ENCODE assay signal across 22 cellular contexts in the genomic region with DNA sequence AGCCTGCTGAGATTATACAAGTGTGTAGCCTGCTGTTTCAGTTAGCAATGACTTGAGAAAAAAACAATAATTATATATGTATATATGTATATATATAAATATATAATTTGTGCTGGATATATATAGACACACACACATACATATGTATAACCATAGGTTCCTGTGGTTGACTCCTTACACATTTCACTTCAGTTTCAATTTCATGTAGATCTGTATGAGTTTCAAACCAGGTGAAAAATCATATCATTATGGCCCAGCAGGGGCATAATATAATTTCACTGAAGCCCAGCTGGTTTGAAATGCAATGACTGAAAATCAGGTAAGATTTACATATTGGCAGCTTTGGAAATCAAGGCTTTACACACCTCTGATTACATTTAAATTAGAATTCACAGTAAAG.
DNase-seq lines count a peak whose midpoint lies in the region; ATAC-seq and TF ChIP-seq lines count a peak whose summit lies in the region.
"Had no signal": no experiment of that assay in that cellular context is flagged by ENCODE, and none has a peak within 500 bp of the region (broad histone marks: within the 10 kb centered on the region; RNA-seq: fewer than 3 reads in every experiment).

No MANE protein-coding gene starts in this region.

- H3K27ac Mint-ChIP-seq in Calu3 (ENCODE audit: unreplicated experiment) = peak overlapping the region; percentile 84
- H3K27ac Mint-ChIP-seq: activated CD4-positive, alpha-beta T cell treated with anti-CD3 and anti-CD28 coated beads, Interleukin-2, amount 10 ng/mL, durations not matched to agents 7 days and 5 days; activated naive CD8-positive, alpha-beta T cell treated with anti-CD3 and anti-CD28 coated beads, Interleukin-2, amount 50 U/mL, for 24 hours; CD14-positive monocyte; stimulated activated memory B cell treated with anti-CD40 and anti-IgM and Interleukin-4, amounts not matched to agents 10 μg/mL and 1 μg/mL and 100 μg/mL, for 72 hours had no signal

- BruUV-seq in Calu3 (replicated peaks; lab: Mats Ljungman, UMichigan) = no TSS peak

- no peak overlapping the region for H3K27ac ChIP-seq in MM.1S (ENCODE audit: low read length)
- peak overlapping the region; percentile 97 for H3K27ac ChIP-seq in epithelial cell of prostate
- H3K27ac ChIP-seq: brain microvascular endothelial cell, colonic mucosa, testis, vagina, VCaP had no signal

- no peaks in the 10 kb centered on the region; the same call in 1 of the 2 replicates for H3F3A ChIP-seq in MM.1S (ENCODE audit: insufficient read depth, low read length)

- CTCF ChIA-PET in Calu3 (lab: Charles Lee) = no interaction called here

- no peak overlapping the region for H3K4me2 ChIP-seq in MM.1S (ENCODE audit: low read depth, low read length)

- no peaks in the 10 kb centered on the region for H3K36me3 ChIP-seq in MM.1S (replicated peaks; ENCODE audit: insufficient read depth, low read length)
- H3K36me3 ChIP-seq: brain microvascular endothelial cell, colonic mucosa, vagina had no signal

- H3K79me2 ChIP-seq in MM.1S (ENCODE audit: low read length) = no peaks in the 10 kb centered on the region

- no peaks in the 10 kb centered on the region for H3K27me3 ChIP-seq in MM.1S (replicated peaks; ENCODE audit: insufficient read depth, low read length)
- H3K27me3 ChIP-seq: brain microvascular endothelial cell, colonic mucosa, testis, vagina had no signal

- peaks cover 15% of the 10 kb centered on the region for H3K4me1 ChIP-seq in MM.1S (ENCODE audit: low read length)
- H3K4me1 ChIP-seq: colonic mucosa, testis, vagina had no signal

- no peak for DNase-seq in Calu3
- peak; percentile 60 for DNase-seq in MM.1S
- no peak for DNase-seq in epithelial cell of prostate (ENCODE audit: low read depth, low spot score)
- no peak for DNase-seq in activated T-cell treated with anti-CD3 and anti-CD28 coated beads, Interleukin-2, amount 50 U/mL, for 48 hours
- DNase-seq in hippocampal formation (lab: John Stamatoyannopoulos, UW) = no peak
- DNase-seq in NCI-H526 (lab: John Stamatoyannopoulos, UW) = no peak
- DNase-seq: activated CD4-positive, alpha-beta T cell treated with anti-CD3 and anti-CD28 coated beads, Interleukin-2, amount 10 ng/mL, durations not matched to agents 7 days and 5 days; activated effector memory CD4-positive, alpha-beta T cell treated with anti-CD3 and anti-CD28 coated beads, Interleukin-2, amount 50 U/mL, for 16 hours; activated naive CD8-positive, alpha-beta T cell treated with anti-CD3 and anti-CD28 coated beads, Interleukin-2, amount 50 U/mL, for 24 hours; colonic mucosa; GDM1; NCI-H1048; NCI-H2081; NCI-H345; testis had no signal

- no peaks in the 10 kb centered on the region for H3K9me3 Mint-ChIP-seq in Calu3 (ENCODE audit: low read depth, unreplicated experiment)
- H3K9me3 Mint-ChIP-seq: stimulated activated memory B cell treated with anti-CD40 and anti-IgM and Interleukin-4, amounts not matched to agents 10 μg/mL and 1 μg/mL and 100 μg/mL, for 72 hours had no signal

- H3K4me3 Mint-ChIP-seq in Calu3 (ENCODE audit: low read depth, unreplicated experiment) = no peak overlapping the region
- H3K4me3 Mint-ChIP-seq: activated CD4-positive, alpha-beta T cell treated with anti-CD3 and anti-CD28 coated beads, Interleukin-2, amount 10 ng/mL, durations not matched to agents 7 days and 5 days; activated naive CD8-positive, alpha-beta T cell treated with anti-CD3 and anti-CD28 coated beads, Interleukin-2, amount 50 U/mL, for 24 hours; CD14-positive monocyte; stimulated activated memory B cell treated with anti-CD40 and anti-IgM and Interleukin-4, amounts not matched to agents 10 μg/mL and 1 μg/mL and 100 μg/mL, for 72 hours had no signal

- no peaks in the 10 kb centered on the region for H4K20me1 ChIP-seq in MM.1S (ENCODE audit: insufficient read depth, low read length)

- no peaks in the 10 kb centered on the region for H3K36me3 Mint-ChIP-seq in Calu3 (ENCODE audit: insufficient read depth, unreplicated experiment)
- H3K36me3 Mint-ChIP-seq: CD14-positive monocyte; stimulated activated memory B cell treated with anti-CD40 and anti-IgM and Interleukin-4, amounts not matched to agents 10 μg/mL and 1 μg/mL and 100 μg/mL, for 72 hours had no signal

- H3K27me3 Mint-ChIP-seq in Calu3 (ENCODE audit: unreplicated experiment) = no peaks in the 10 kb centered on the region
- H3K27me3 Mint-ChIP-seq: activated CD4-positive, alpha-beta T cell treated with anti-CD3 and anti-CD28 coated beads, Interleukin-2, amount 10 ng/mL, durations not matched to agents 7 days and 5 days; activated naive CD8-positive, alpha-beta T cell treated with anti-CD3 and anti-CD28 coated beads, Interleukin-2, amount 50 U/mL, for 24 hours; stimulated activated memory B cell treated with anti-CD40 and anti-IgM and Interleukin-4, amounts not matched to agents 10 μg/mL and 1 μg/mL and 100 μg/mL, for 72 hours had no signal

- no peak overlapping the region for H3K4me3 ChIP-seq in MM.1S (ENCODE audit: low read length)
- H3K4me3 ChIP-seq: colonic mucosa, testis, vagina had no signal

- ATAC-seq in GM21619 (IDR thresholded peaks at IDR 0.05; ENCODE audit: unreplicated experiment) (peak; percentile 59), HG03280 (IDR thresholded peaks at IDR 0.05; ENCODE audit: unreplicated experiment) (no peak)
- ATAC-seq: stimulated activated memory B cell treated with anti-CD40 and anti-IgM and Interleukin-4, amounts not matched to agents 10 μg/mL and 1 μg/mL and 100 μg/mL, for 72 hours had no signal

- no peak overlapping the region for H3K9ac ChIP-seq in MM.1S (ENCODE audit: low read length)

- TF ChIP-seq CTCF in Calu3 (IDR thresholded peaks at IDR 0.05; ENCODE audit: unreplicated experiment) (no peak), MM.1S (IDR thresholded peaks at IDR 0.05; ENCODE audit: low read length) (no peak; the same call in 1 of the 2 replicates)

- no peaks in the 10 kb centered on the region for H3K9me3 ChIP-seq in MM.1S (replicated peaks; ENCODE audit: insufficient read depth, low read length)
- H3K9me3 ChIP-seq: colonic mucosa, testis, vagina had no signal

- no peak overlapping the region for H2AFZ ChIP-seq in MM.1S (ENCODE audit: low read length)

- peaks cover 8% of the 10 kb centered on the region for H3K4me1 Mint-ChIP-seq in Calu3 (ENCODE audit: low read depth, unreplicated experiment)
- H3K4me1 Mint-ChIP-seq: activated CD4-positive, alpha-beta T cell treated with anti-CD3 and anti-CD28 coated beads, Interleukin-2, amount 10 ng/mL, durations not matched to agents 7 days and 5 days; CD14-positive monocyte; stimulated activated memory B cell treated with anti-CD40 and anti-IgM and Interleukin-4, amounts not matched to agents 10 μg/mL and 1 μg/mL and 100 μg/mL, for 72 hours had no signal

- intact Hi-C loops in Calu3 (cut with micrococcal nuclease; ENCODE audit: unreplicated experiment) = no loop called here

- H3K9me2 ChIP-seq in MM.1S (replicated peaks; ENCODE audit: insufficient read depth, low read length) = no peaks in the 10 kb centered on the region
